ENCODE assay signal across 15 cellular contexts in genomic region chr2:96524482-96525210, GRCh38. TPM values are rescaled to one million over a fixed set of nuclear protein-coding genes. Genes with fewer than 3 reads are reported as not detected.
DNase-seq lines count a peak whose midpoint lies in the region; FAIRE-seq and TF ChIP-seq lines count a peak whose summit lies in the region.
"Had no signal": no experiment of that assay in that cellular context is flagged by ENCODE, and none has a peak within 500 bp of the region (broad histone marks: within the 10 kb centered on the region; RNA-seq: fewer than 3 reads in every experiment).

No MANE protein-coding gene starts in this region.

- H2BK15ac ChIP-seq in neuronal stem cell (ENCODE audit: low read length) = no peak overlapping the region

- peaks cover 85% of the 10 kb centered on the region for H3K4me1 Mint-ChIP-seq in activated T-helper 1 cell treated with anti-CD3 and anti-CD28 coated beads, Interleukin-12 subunit alpha, Interleukin-12 subunit beta, Interleukin-2, Interleukin-4 antibody, amounts not matched to agents 30 ng/mL and 10 ng/mL and 1 ng/mL, durations not matched to agents 14 hours and 24 hours and 36 hours (ENCODE audit: low read depth)

- TF ChIP-seq CTCF in tibial artery (IDR thresholded peaks at IDR 0.05) = no peak

- H3K36me3 ChIP-seq in neuronal stem cell (replicated peaks in 1 of 2; ENCODE audit: control insufficient read depth in 2 of 2, insufficient read depth in 2 of 2, low read length in 2 of 2) (no peaks in the 10 kb centered on the region), tibial artery (no peaks in the 10 kb centered on the region)
- H3K36me3 ChIP-seq: gastrocnemius medialis, tibial nerve had no signal

- no peaks in the 10 kb centered on the region for H3K9me3 Mint-ChIP-seq in activated T-helper 1 cell treated with anti-CD3 and anti-CD28 coated beads, Interleukin-12 subunit alpha, Interleukin-12 subunit beta, Interleukin-2, Interleukin-4 antibody, amounts not matched to agents 30 ng/mL and 10 ng/mL and 1 ng/mL, durations not matched to agents 14 hours and 24 hours and 36 hours
- H3K9me3 Mint-ChIP-seq: dendritic cell treated with granulocyte-macrophage colony-stimulating factor and Interleukin-4, amounts not matched to agents 40 ng/mL and 50 ng/mL, for 4 days had no signal

- no peak overlapping the region for H3K4ac ChIP-seq in neuronal stem cell (ENCODE audit: low read length)

- no peak overlapping the region for H3K4me2 ChIP-seq in neuronal stem cell (ENCODE audit: insufficient read depth, low read length, poor library complexity, severe bottlenecking)

- H3K23ac ChIP-seq in neuronal stem cell (ENCODE audit: low read depth, low read length, poor library complexity) = no peak overlapping the region

- H3K9me3 ChIP-seq in neuronal stem cell (replicated peaks in 1 of 2; ENCODE audit: control insufficient read depth in 2 of 2, insufficient read depth in 1 of 2, low read depth in 1 of 2, low read length in 2 of 2) = peaks cover 0 to 2% of the 10 kb centered on the region in 2 donors
- H3K9me3 ChIP-seq in tibial artery = no peaks in the 10 kb centered on the region
- H3K9me3 ChIP-seq: gastrocnemius medialis, tibial nerve had no signal

- H3K4me3 ChIP-seq in neuronal stem cell (ENCODE audit: low read length in 2 of 2) (no peak overlapping the region), tibial artery (no peak overlapping the region)
- H3K4me3 ChIP-seq: gastrocnemius medialis, tibial nerve had no signal

- H3K36me3 Mint-ChIP-seq in activated T-helper 1 cell treated with anti-CD3 and anti-CD28 coated beads, Interleukin-12 subunit alpha, Interleukin-12 subunit beta, Interleukin-2, Interleukin-4 antibody, amounts not matched to agents 30 ng/mL and 10 ng/mL and 1 ng/mL, durations not matched to agents 14 hours and 24 hours and 36 hours (ENCODE audit: low read depth) = no peaks in the 10 kb centered on the region

- H3K27ac ChIP-seq in neuronal stem cell (replicated peaks; ENCODE audit: low read length) (no peak overlapping the region), tibial artery (no peak overlapping the region)
- H3K27ac ChIP-seq: gastrocnemius medialis, tibial nerve had no signal

- DNase-seq in activated CD8-positive, alpha-beta memory T cell treated with anti-CD3 and anti-CD28 coated beads for 24 hours = peak; percentile 59
- DNase-seq in activated CD8-positive, alpha-beta memory T cell treated with anti-CD3 and anti-CD28 coated beads, Interleukin-2, amount 50 U/mL, for 4 hours = no peak
- DNase-seq in HTR-8/SVneo (ENCODE audit: insufficient read length, low spot score) = no peak
- peak; percentile 55 for DNase-seq in activated T-helper 1 cell treated with anti-CD3 and anti-CD28 coated beads, Interleukin-12 subunit alpha, Interleukin-12 subunit beta, Interleukin-2, Interleukin-4 antibody, amounts not matched to agents 30 ng/mL and 10 ng/mL and 1 ng/mL, durations not matched to agents 14 hours and 24 hours and 36 hours (ENCODE audit: low spot score)
- no peak for DNase-seq in neuronal stem cell (ENCODE audit: low spot score)
- DNase-seq in tibial artery = no peak
- DNase-seq in NCI-H446 treated with DMSO at 0.1 percent for 48 hours (lab: John Stamatoyannopoulos, UW) = no peak
- DNase-seq in SHP77 treated with DMSO at 0.1 percent for 48 hours (lab: John Stamatoyannopoulos, UW) = no peak
- DNase-seq: gastrocnemius medialis, GOT3, midbrain had no signal

- no peak overlapping the region for H2AFZ ChIP-seq in neuronal stem cell (ENCODE audit: low read length)

- H3K14ac ChIP-seq in neuronal stem cell (ENCODE audit: low read length) = no peak overlapping the region

- H3K27me3 Mint-ChIP-seq in activated T-helper 1 cell treated with anti-CD3 and anti-CD28 coated beads, Interleukin-12 subunit alpha, Interleukin-12 subunit beta, Interleukin-2, Interleukin-4 antibody, amounts not matched to agents 30 ng/mL and 10 ng/mL and 1 ng/mL, durations not matched to agents 14 hours and 24 hours and 36 hours (ENCODE audit: insufficient read depth) = no peaks in the 10 kb centered on the region

- H3K27me3 ChIP-seq in neuronal stem cell (ENCODE audit: control insufficient read depth in 3 of 3, insufficient read depth in 3 of 3, low read depth in 1 of 3, low read length in 3 of 3) = peaks cover 0 to 62% (median 6%) of the 10 kb centered on the region in 3 experiments
- no peaks in the 10 kb centered on the region for H3K27me3 ChIP-seq in tibial artery
- H3K27me3 ChIP-seq: gastrocnemius medialis, tibial nerve had no signal

- no CpG with 5 or more reads among the region's 15 CpGs for WGBS in neuronal stem cell (ENCODE audit: extremely low coverage in 2 of 2, insufficient read length in 2 of 2, insufficient replicate concordance in 1 of 2), 2 donors

- peak overlapping the region; percentile 89 for H3K27ac Mint-ChIP-seq in activated T-helper 1 cell treated with anti-CD3 and anti-CD28 coated beads, Interleukin-12 subunit alpha, Interleukin-12 subunit beta, Interleukin-2, Interleukin-4 antibody, amounts not matched to agents 30 ng/mL and 10 ng/mL and 1 ng/mL, durations not matched to agents 14 hours and 24 hours and 36 hours
- H3K27ac Mint-ChIP-seq: CD14-positive monocyte; dendritic cell treated with granulocyte-macrophage colony-stimulating factor and Interleukin-4, amounts not matched to agents 40 ng/mL and 50 ng/mL, for 4 days had no signal

- H4K91ac ChIP-seq in neuronal stem cell (ENCODE audit: low read depth, low read length, poor library complexity) = no peak overlapping the region

- H3K9ac ChIP-seq in neuronal stem cell (ENCODE audit: low read depth, low read length, poor library complexity) = no peak overlapping the region

- peak overlapping the region; percentile 62 for H3K4me3 Mint-ChIP-seq in activated T-helper 1 cell treated with anti-CD3 and anti-CD28 coated beads, Interleukin-12 subunit alpha, Interleukin-12 subunit beta, Interleukin-2, Interleukin-4 antibody, amounts not matched to agents 30 ng/mL and 10 ng/mL and 1 ng/mL, durations not matched to agents 14 hours and 24 hours and 36 hours
- H3K4me3 Mint-ChIP-seq: CD14-positive monocyte; dendritic cell treated with granulocyte-macrophage colony-stimulating factor and Interleukin-4, amounts not matched to agents 40 ng/mL and 50 ng/mL, for 4 days had no signal

- intact Hi-C loops in activated T-helper 1 cell treated with anti-CD3 and anti-CD28 coated beads, Interleukin-12 subunit alpha, Interleukin-12 subunit beta, Interleukin-2, Interleukin-4 antibody, amounts not matched to agents 30 ng/mL and 10 ng/mL and 1 ng/mL, durations not matched to agents 14 hours and 24 hours and 36 hours (cut with micrococcal nuclease) = loop anchor here (1.0 kb wide), 4 partner anchors 8 to 38 kb away; no protein-coding TSS in a partner anchor
- intact Hi-C loops in tibial artery (cut with DNase I; ENCODE audit: low total_unique reads) = loop anchor here (10.0 kb wide), 1 partner anchor 320 kb away; the partner anchor contains the start of gene STARD7

- no peak overlapping the region for H2BK12ac ChIP-seq in neuronal stem cell (ENCODE audit: low read length)

- no peak overlapping the region for H2AK5ac ChIP-seq in neuronal stem cell (ENCODE audit: low read depth, low read length)

- no peak overlapping the region for H2BK5ac ChIP-seq in neuronal stem cell (ENCODE audit: low read length)

- H3K4me1 ChIP-seq in neuronal stem cell (ENCODE audit: control insufficient read depth in 2 of 2, insufficient read depth in 1 of 2, low read depth in 1 of 2, low read length in 2 of 2) (no peaks in the 10 kb centered on the region), tibial artery (peaks cover 0 to 26% (median 21%) of the 10 kb centered on the region in 4 donors)

- no peak overlapping the region for H2BK120ac ChIP-seq in neuronal stem cell (ENCODE audit: low read depth, low read length)

- no peak overlapping the region for H4K8ac ChIP-seq in neuronal stem cell (ENCODE audit: low read depth, low read length)

- peak; percentile 60 for FAIRE-seq in HTR-8/SVneo (lab: Jason Lieb, UNC)

- H3K18ac ChIP-seq in neuronal stem cell (ENCODE audit: low read length) = peak overlapping the region; percentile 52

- no peaks in the 10 kb centered on the region for H3K79me1 ChIP-seq in neuronal stem cell (ENCODE audit: low read depth, low read length)

RNA-seq across cellular contexts. Expression of gene ARID5A, which starts 11.9 kb away (rescaled TPM):
- total RNA-seq in activated T-helper 1 cell treated with anti-CD3 and anti-CD28 coated beads, Interleukin-12 subunit alpha, Interleukin-12 subunit beta, Interleukin-2, Interleukin-4 antibody, amounts not matched to agents 30 ng/mL and 10 ng/mL and 1 ng/mL, durations not matched to agents 14 hours and 24 hours and 36 hours = 233 and 240 TPM in 2 replicates
- polyA plus RNA-seq in neuronal stem cell (2013, experiment 1 of 2) = 1.7 TPM
- polyA plus RNA-seq in neuronal stem cell (2013, experiment 2 of 2) = 1.5 TPM

RNA-seq across cellular contexts. Expression of gene NEURL3, which starts 19.5 kb away (rescaled TPM):
- total RNA-seq in activated T-helper 1 cell treated with anti-CD3 and anti-CD28 coated beads, Interleukin-12 subunit alpha, Interleukin-12 subunit beta, Interleukin-2, Interleukin-4 antibody, amounts not matched to agents 30 ng/mL and 10 ng/mL and 1 ng/mL, durations not matched to agents 14 hours and 24 hours and 36 hours = 0.54 and 0.75 TPM in 2 replicates
- polyA plus RNA-seq in neuronal stem cell (2013, experiment 1 of 2) = 0.06 TPM
- polyA plus RNA-seq in neuronal stem cell (2013, experiment 2 of 2) = not detected
- total RNA-seq: A673, gastrocnemius medialis had no signal
- polyA plus RNA-seq: CD14-positive monocyte had no signal

Comparison
In these comparisons a context has a peak if more than half of its experiments do, and no peak if none do; other contexts are left out.
1. DNase-seq: peak in activated CD8-positive, alpha-beta memory T cell treated with anti-CD3 and anti-CD28 coated beads for 24 hours (single experiment) and activated T-helper 1 cell treated with anti-CD3 and anti-CD28 coated beads, Interleukin-12 subunit alpha, Interleukin-12 subunit beta, Interleukin-2, Interleukin-4 antibody, amounts not matched to agents 30 ng/mL and 10 ng/mL and 1 ng/mL, durations not matched to agents 14 hours and 24 hours and 36 hours (single experiment); none in activated CD8-positive, alpha-beta memory T cell treated with anti-CD3 and anti-CD28 coated beads, Interleukin-2, amount 50 U/mL, for 4 hours (single experiment), HTR-8/SVneo (single experiment), neuronal stem cell (single experiment), tibial artery (0 of 2), NCI-H446 treated with DMSO at 0.1 percent for 48 hours (single experiment) and SHP77 treated with DMSO at 0.1 percent for 48 hours (single experiment).